ENCODE assay signal across 8 cellular contexts in the genomic region with DNA sequence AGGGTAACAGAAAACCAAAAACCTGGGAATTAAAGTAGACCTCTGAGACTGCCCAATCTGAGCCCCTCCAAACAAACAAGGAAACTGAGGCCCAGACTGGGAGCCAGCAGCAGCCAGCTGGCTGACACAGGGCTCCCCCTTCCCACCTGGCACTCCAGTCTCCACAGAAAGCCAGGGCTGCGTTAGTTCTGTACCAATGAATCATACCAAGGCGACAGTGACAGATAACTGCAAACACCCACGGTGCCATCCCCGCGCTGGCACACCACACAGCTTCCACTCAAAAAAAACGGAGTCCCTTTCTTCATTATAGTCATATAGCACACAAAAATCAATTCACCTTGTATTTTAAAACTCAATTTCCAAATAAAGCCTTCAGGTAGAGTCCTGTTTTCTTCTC. TPM values are rescaled to one million over a fixed set of nuclear protein-coding genes. Genes with fewer than 3 reads are reported as not detected.
A peak's percentile ranks its signal among the peaks of the same experiment; 100 is the strongest.
DNase-seq lines count a peak whose midpoint lies in the region; ATAC-seq and TF ChIP-seq lines count a peak whose summit lies in the region.

No MANE protein-coding gene starts in this region.

- CTCF ChIA-PET in activated CD4-positive, alpha-beta T cell treated with anti-CD3 and anti-CD28 coated beads, Interleukin-2, amount 10 ng/mL, durations not matched to agents 7 days and 5 days (lab: Charles Lee): interaction anchor here (4.2 kb wide), 1 partner anchor 12 kb away, joined by 15 read pairs; no protein-coding TSS in a partner anchor

- DNase-seq in GM06990 (ENCODE audit: extremely low read depth, insufficient read length) (no peak), fibroblast of villous mesenchyme (ENCODE audit: low read depth) (peak; percentile 6), skeletal muscle cell (ENCODE audit: low read depth) (no peak), NCI-H2029 treated with DMSO at 0.1 percent for 48 hours (lab: John Stamatoyannopoulos, UW) (no peak), islet precursor cell (no peak), NCI-H1436 treated with DMSO at 0.1 percent for 48 hours (lab: John Stamatoyannopoulos, UW) (no peak)
- no peak for DNase-seq in activated CD4-positive, alpha-beta T cell treated with anti-CD3 and anti-CD28 coated beads, Interleukin-2, amount 10 ng/mL, durations not matched to agents 7 days and 5 days

- H3K27me3 ChIP-seq in GM06990 (replicated peaks; ENCODE audit: control insufficient read depth, insufficient read depth, low read length): no peaks in the 10 kb centered on the region

- H3K4me3 Mint-ChIP-seq in activated CD4-positive, alpha-beta T cell treated with anti-CD3 and anti-CD28 coated beads, Interleukin-2, amount 10 ng/mL, durations not matched to agents 7 days and 5 days: peak overlapping the region; percentile 75

- H3K4me3 ChIP-seq in GM06990 (replicated peaks; ENCODE audit: low read depth, low read length) (peak overlapping the region; percentile 94), fibroblast of villous mesenchyme (ENCODE audit: low read depth, low read length) (peak overlapping the region; percentile 74), skeletal muscle cell (ENCODE audit: low read depth, low read length) (peak overlapping the region; percentile 77)

- POLR2A ChIA-PET in activated CD4-positive, alpha-beta T cell treated with anti-CD3 and anti-CD28 coated beads, Interleukin-2, amount 10 ng/mL, durations not matched to agents 7 days and 5 days (lab: Charles Lee): interaction anchor here (0.6 kb wide), 1 partner anchor 218 kb away, joined by 3 read pairs; no protein-coding TSS in a partner anchor

- H3K9me3 Mint-ChIP-seq in activated CD4-positive, alpha-beta T cell treated with anti-CD3 and anti-CD28 coated beads, Interleukin-2, amount 10 ng/mL, durations not matched to agents 7 days and 5 days: no peaks in the 10 kb centered on the region

- H3K36me3 Mint-ChIP-seq in activated CD4-positive, alpha-beta T cell treated with anti-CD3 and anti-CD28 coated beads, Interleukin-2, amount 10 ng/mL, durations not matched to agents 7 days and 5 days (ENCODE audit: low read depth): no peaks in the 10 kb centered on the region

- H3K4me1 Mint-ChIP-seq in activated CD4-positive, alpha-beta T cell treated with anti-CD3 and anti-CD28 coated beads, Interleukin-2, amount 10 ng/mL, durations not matched to agents 7 days and 5 days: peaks cover 29% of the 10 kb centered on the region

- no peak for ATAC-seq in GM21526 (IDR thresholded peaks at IDR 0.05; ENCODE audit: low FRiP score, unreplicated experiment)

- no peaks in the 10 kb centered on the region for H3K36me3 ChIP-seq in GM06990 (ENCODE audit: control insufficient read depth, insufficient read depth, low read length)

- no peaks in the 10 kb centered on the region for H3K27me3 Mint-ChIP-seq in activated CD4-positive, alpha-beta T cell treated with anti-CD3 and anti-CD28 coated beads, Interleukin-2, amount 10 ng/mL, durations not matched to agents 7 days and 5 days

- TF ChIP-seq CTCF in GM06990 (IDR thresholded peaks at IDR 0.05; ENCODE audit: insufficient read depth, low read length, poor library complexity, severe bottlenecking) (no peak), fibroblast of villous mesenchyme (IDR thresholded peaks at IDR 0.05; ENCODE audit: insufficient read depth, low read depth, low read length) (no peak)

- H3K27ac Mint-ChIP-seq in activated CD4-positive, alpha-beta T cell treated with anti-CD3 and anti-CD28 coated beads, Interleukin-2, amount 10 ng/mL, durations not matched to agents 7 days and 5 days: no peak overlapping the region

RNA-seq across cellular contexts. Expression of a gene that starts 1.4 kb away (rescaled TPM):
- total RNA-seq in activated CD4-positive, alpha-beta T cell treated with anti-CD3 and anti-CD28 coated beads, Interleukin-2, amount 10 ng/mL, durations not matched to agents 7 days and 5 days: 10 to 100 TPM; 11.8 to 13.1 TPM
- total RNA-seq in fibroblast of villous mesenchyme: 4.3 and 4.5 TPM in 2 replicates

RNA-seq across cellular contexts. Expression of a gene that starts 33.3 kb away (rescaled TPM):
- total RNA-seq in activated CD4-positive, alpha-beta T cell treated with anti-CD3 and anti-CD28 coated beads, Interleukin-2, amount 10 ng/mL, durations not matched to agents 7 days and 5 days: 1 to 10 TPM; 7.9 to 9.2 TPM
- 7.8 and 8.4 TPM in 2 replicates for total RNA-seq in fibroblast of villous mesenchyme

RNA-seq across cellular contexts. Expression of a gene that starts 47.1 kb away (rescaled TPM):
- 1 to 10 TPM; 1.8 to 3.2 TPM for total RNA-seq in activated CD4-positive, alpha-beta T cell treated with anti-CD3 and anti-CD28 coated beads, Interleukin-2, amount 10 ng/mL, durations not matched to agents 7 days and 5 days
- total RNA-seq in fibroblast of villous mesenchyme: 2.2 and 6.1 TPM in 2 replicates
